8 cellular contexts compared by ENCODE assay signal in the genomic region with DNA sequence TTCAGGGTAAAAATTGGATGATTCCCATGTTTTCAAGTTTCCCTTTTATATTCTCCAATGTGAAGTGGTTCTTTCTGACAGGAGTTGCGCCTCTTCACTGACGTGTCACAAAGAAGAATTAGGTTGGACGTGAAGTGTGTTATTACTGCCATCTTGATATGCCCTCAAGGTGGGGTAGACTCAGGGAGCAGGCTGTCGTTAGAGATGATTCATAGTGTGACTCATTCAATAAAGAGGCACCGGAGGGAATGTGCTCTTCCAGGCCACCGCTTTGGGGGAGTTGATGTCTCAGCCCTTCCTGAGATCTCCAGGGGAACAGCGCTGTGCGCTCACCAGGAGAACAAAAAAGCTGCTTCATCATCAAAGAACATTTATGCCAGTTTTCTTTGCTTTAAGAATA.
DNase-seq lines count a peak whose midpoint lies in the region; TF ChIP-seq lines count a peak whose summit lies in the region.

No MANE protein-coding gene starts in this region.

- H3K9ac ChIP-seq in Loucy (ENCODE audit: low read depth, low read length, poor library complexity, severe bottlenecking): peak overlapping the region; percentile 18

- H3K9me3 ChIP-seq in Loucy (ENCODE audit: insufficient read depth, low read depth, low read length): no peaks in the 10 kb centered on the region

- no peak overlapping the region for H3K4me3 ChIP-seq in Loucy (ENCODE audit: low read length, poor library complexity, severe bottlenecking)

- H3F3A ChIP-seq in Loucy (ENCODE audit: low read depth): no peaks in the 10 kb centered on the region

- peaks cover 44% of the 10 kb centered on the region for H3K4me1 ChIP-seq in Loucy (ENCODE audit: insufficient read depth, low read length, poor library complexity, severe bottlenecking)

- H3K4me2 ChIP-seq in Loucy (ENCODE audit: low read depth, low read length, poor library complexity, severe bottlenecking): no peak overlapping the region

- H2AFZ ChIP-seq in Loucy (ENCODE audit: low read length): no peak overlapping the region; the same call in 1 of the 2 replicates

- no peaks in the 10 kb centered on the region for H3K27me3 ChIP-seq in Loucy (ENCODE audit: insufficient read depth, low read length, poor library complexity, severe bottlenecking)

- H3K36me3 ChIP-seq in Loucy (ENCODE audit: insufficient read depth, low read length): no peaks in the 10 kb centered on the region

- DNase-seq in DMS53 treated with DMSO at 0.1 percent for 48 hours (lab: John Stamatoyannopoulos, UW; ENCODE audit: unreplicated experiment) (peak; percentile 77), glomerular visceral epithelial cell (ENCODE audit: extremely low spot score) (peak; percentile 94), GM10266 (ENCODE audit: extremely low spot score) (no peak), NCI-H2171 treated with DMSO at 0.1 percent for 48 hours (lab: John Stamatoyannopoulos, UW) (no peak), pons (ENCODE audit: low spot score) (no peak)
- peak; percentile 37 for DNase-seq in activated CD4-positive, alpha-beta T cell treated with anti-CD3 and anti-CD28 coated beads for 48 hours
- DNase-seq in stimulated activated CD8-positive, alpha-beta memory T cell treated with anti-CD3 and anti-CD28 coated beads, Interleukin-7, amount 100 ng/mL, for 4 hours (ENCODE audit: low read depth in 2 of 2): peak; percentile 28 to 39

- H3K9me2 ChIP-seq in Loucy (replicated peaks; ENCODE audit: low read depth, low read length): no peaks in the 10 kb centered on the region

- peaks cover 9% of the 10 kb centered on the region for H3K79me2 ChIP-seq in Loucy (ENCODE audit: insufficient read depth, low read length)

- H4K20me1 ChIP-seq in Loucy (ENCODE audit: insufficient read depth, low read length, poor library complexity, severe bottlenecking): peaks cover 9% of the 10 kb centered on the region

- TF ChIP-seq CTCF in Loucy (conservative IDR thresholded peaks at IDR 0.05; ENCODE audit: low read length): 0 out of 2 replicates have a peak, but pooled peaks have one; percentile 9
- no peak for TF ChIP-seq CTCF in GM10266 (IDR thresholded peaks at IDR 0.05; ENCODE audit: control insufficient read depth, insufficient read depth, low read depth, missing control alignments)

Comparison
In these comparisons a context has a peak if more than half of its experiments do, and no peak if none do; other contexts are left out.
1. DNase-seq: peak in DMS53 treated with DMSO at 0.1 percent for 48 hours (single experiment), activated CD4-positive, alpha-beta T cell treated with anti-CD3 and anti-CD28 coated beads for 48 hours (single experiment), glomerular visceral epithelial cell (single experiment) and stimulated activated CD8-positive, alpha-beta memory T cell treated with anti-CD3 and anti-CD28 coated beads, Interleukin-7, amount 100 ng/mL, for 4 hours (2 of 2); none in GM10266 (single experiment), NCI-H2171 treated with DMSO at 0.1 percent for 48 hours (single experiment) and pons (single experiment).